In genomic region chr14:103520269-103520656, GRCh38 we compare ENCODE assay signal across 8 cellular contexts. TPM values are rescaled to one million over a fixed set of nuclear protein-coding genes. Genes with fewer than 3 reads are reported as not detected.
DNase-seq lines count a peak whose midpoint lies in the region; ATAC-seq and TF ChIP-seq lines count a peak whose summit lies in the region.

No MANE protein-coding gene starts in this region.

- H3K9me3 ChIP-seq in DOHH2 (ENCODE audit: control insufficient read depth, insufficient read depth, low read length) (no peaks in the 10 kb centered on the region), RWPE2 (ENCODE audit: severe bottlenecking) (no peaks in the 10 kb centered on the region), esophagus muscularis mucosa (no peaks in the 10 kb centered on the region), sigmoid colon (no peaks in the 10 kb centered on the region)

- DNase-seq in RWPE2 (ENCODE audit: low spot score): peak; percentile 71
- DNase-seq in esophagus muscularis mucosa (ENCODE audit: extremely low spot score): no peak
- DNase-seq in sigmoid colon: no peak
- DNase-seq in dermis blood vessel endothelial cell: no peak
- no peak for DNase-seq in NCI-H748 treated with DMSO at 0.1 percent for 48 hours (lab: John Stamatoyannopoulos, UW)
- no peak for DNase-seq in stimulated activated CD4-positive, alpha-beta T cell treated with anti-CD3 and anti-CD28 coated beads, Interleukin-4, amount 100 ng/mL, for 24 hours

- TF ChIP-seq EP300 in esophagus muscularis mucosa (IDR thresholded peaks at IDR 0.05) (no peak), sigmoid colon (IDR thresholded peaks at IDR 0.05) (no peak)

- H3K79me2 ChIP-seq in DOHH2 (ENCODE audit: control insufficient read depth, low read length): no peaks in the 10 kb centered on the region

- ATAC-seq in RWPE2 (ENCODE audit: low read depth): no peak
- ATAC-seq in HG03025 (IDR thresholded peaks at IDR 0.05; ENCODE audit: low FRiP score, unreplicated experiment): no peak

- H3K27ac ChIP-seq in DOHH2 (ENCODE audit: low read depth, low read length) (no peak overlapping the region), RWPE2 (ENCODE audit: poor library complexity, severe bottlenecking) (peak overlapping the region; percentile 54), esophagus muscularis mucosa (replicated peaks in 1 of 4) (peak overlapping the region; percentile 96 to 98 (median 97)), sigmoid colon (peak overlapping the region; percentile 86 to 98 (median 93))

- peaks cover 11% of the 10 kb centered on the region for H3F3A ChIP-seq in DOHH2 (ENCODE audit: control insufficient read depth, insufficient read depth)

- TF ChIP-seq POLR2A in esophagus muscularis mucosa (IDR thresholded peaks at IDR 0.05; ENCODE audit: low read depth) (no peak), sigmoid colon (IDR thresholded peaks at IDR 0.05) (no peak)

- H4K20me1 ChIP-seq in DOHH2 (ENCODE audit: control insufficient read depth, insufficient read depth, low read depth, low read length): 0 out of 2 replicates have a peak, but pooled peaks cover 6% of the 10 kb centered on the region

- WGBS in esophagus muscularis mucosa: 49% methylated on average over 2 of the region's 10 CpGs
- WGBS in sigmoid colon, 2 donors: 38 to 70% methylated on average over 10 of the region's 10 CpGs

- H3K4me2 ChIP-seq in DOHH2 (ENCODE audit: low read length): peak overlapping the region; percentile 83

- TF ChIP-seq CTCF in DOHH2 (IDR thresholded peaks at IDR 0.05; ENCODE audit: low read depth, low read length, poor library complexity, severe bottlenecking): no peak
- no peak for TF ChIP-seq CTCF in RWPE2 (IDR thresholded peaks at IDR 0.05; ENCODE audit: poor library complexity, severe bottlenecking)
- no peak for TF ChIP-seq CTCF in esophagus muscularis mucosa (IDR thresholded peaks at IDR 0.05)
- no peak for TF ChIP-seq CTCF in sigmoid colon (IDR thresholded peaks at IDR 0.05)

- intact Hi-C loops in esophagus muscularis mucosa (cut with DNase I) (no loop called here), sigmoid colon (cut with DNase I) (no loop called here)

- H3K27me3 ChIP-seq in DOHH2 (ENCODE audit: control insufficient read depth, low read length) (peaks cover 25% of the 10 kb centered on the region), RWPE2 (ENCODE audit: insufficient read depth, poor library complexity, severe bottlenecking) (peaks cover 16% of the 10 kb centered on the region), esophagus muscularis mucosa (peaks cover 0 to 9% (median 4%) of the 10 kb centered on the region in 4 donors), sigmoid colon (no peaks in the 10 kb centered on the region)

- H3K4me3 ChIP-seq in DOHH2 (ENCODE audit: low read length) (peak overlapping the region; percentile 71), RWPE2 (ENCODE audit: severe bottlenecking) (no peak overlapping the region), esophagus muscularis mucosa (peak overlapping the region; percentile 80 to 91 (median 85)), sigmoid colon (peak overlapping the region; percentile 64 to 85 (median 78))

- peaks cover 23% of the 10 kb centered on the region for H3K4me1 ChIP-seq in DOHH2 (ENCODE audit: control insufficient read depth, low read length)
- H3K4me1 ChIP-seq in RWPE2 (ENCODE audit: insufficient read depth, poor library complexity, severe bottlenecking): peaks cover 14% of the 10 kb centered on the region
- H3K4me1 ChIP-seq in esophagus muscularis mucosa: peaks cover 47 to 75% (median 64%) of the 10 kb centered on the region in 4 donors
- peaks cover 0 to 60% (median 53%) of the 10 kb centered on the region in 4 donors for H3K4me1 ChIP-seq in sigmoid colon

- H3K9me2 ChIP-seq in DOHH2 (replicated peaks; ENCODE audit: control insufficient read depth, low read length): no peaks in the 10 kb centered on the region

- H3K36me3 ChIP-seq in DOHH2 (ENCODE audit: control insufficient read depth, low read length) (no peaks in the 10 kb centered on the region), RWPE2 (ENCODE audit: low read depth) (peaks cover 5% of the 10 kb centered on the region; the same call in 1 of the 2 replicates), esophagus muscularis mucosa (peaks cover 3 to 19% (median 12%) of the 10 kb centered on the region in 4 donors), sigmoid colon (peaks cover 5 to 12% (median 11%) of the 10 kb centered on the region in 4 donors)

RNA-seq across cellular contexts. Expression of gene CKB, which starts 2.4 kb away (rescaled TPM):
- 1,000 to 10,000 TPM in 3 of 4 donors, 100 to 1,000 TPM in 1; 917 to 1,843 (median 1,284) TPM for total RNA-seq in esophagus muscularis mucosa
- total RNA-seq in sigmoid colon: 1,000 to 10,000 TPM; 1,303 to 1,696 (median 1,494) TPM
- 1,000 to 10,000 TPM in 2 of 3 donors, 100 to 1,000 TPM in 1; 905 to 2,176 (median 1,086) TPM for polyA plus RNA-seq in sigmoid colon
- 2.6 and 3.2 TPM in 2 replicates for total RNA-seq in dermis blood vessel endothelial cell

RNA-seq across cellular contexts. Expression of gene TRMT61A, which starts 8.7 kb away (rescaled TPM):
- total RNA-seq in esophagus muscularis mucosa: 10 to 100 TPM; 28.7 to 50.0 (median 35.2) TPM
- 10 to 100 TPM; 20.2 to 27.2 (median 22.7) TPM for total RNA-seq in sigmoid colon
- 10 to 100 TPM in 1 of 3 donors, 1 to 10 TPM in 2; 4.2 to 18.1 (median 8.4) TPM for polyA plus RNA-seq in sigmoid colon
- 5.6 and 7.5 TPM in 2 replicates for total RNA-seq in dermis blood vessel endothelial cell

RNA-seq across cellular contexts. Expression of gene BAG5, which starts 42.2 kb away (rescaled TPM):
- total RNA-seq in esophagus muscularis mucosa (10 to 100 TPM; 27.4 to 34.7 (median 28.3) TPM), sigmoid colon (10 to 100 TPM; 18.6 to 27.1 (median 24.9) TPM), dermis blood vessel endothelial cell (34.8 and 35.4 TPM in 2 replicates)
- 10 to 100 TPM; 13.2 to 15.6 (median 14.6) TPM for polyA plus RNA-seq in sigmoid colon

RNA-seq across cellular contexts. Expression of gene COA8, which starts 42.5 kb away (rescaled TPM):
- total RNA-seq in esophagus muscularis mucosa (10 to 100 TPM; 26.8 to 46.1 (median 37.6) TPM), sigmoid colon (10 to 100 TPM; 35.7 to 39.0 (median 37.5) TPM), dermis blood vessel endothelial cell (24.7 and 26.5 TPM in 2 replicates)
- polyA plus RNA-seq in sigmoid colon: 10 to 100 TPM; 33.9 to 67.3 (median 65.7) TPM

Comparison
In these comparisons a context has a peak if more than half of its experiments do, and no peak if none do; other contexts are left out.
1. RNA of gene CKB, which starts 2.4 kb away (total RNA-seq): 1,303 to 1,696 TPM in sigmoid colon and 917 to 1,843 TPM in esophagus muscularis mucosa; 2.6 to 3.2 TPM in dermis blood vessel endothelial cell; every median in the first group is over 100 times any median in the second.